10 cellular contexts compared by ENCODE assay signal in the genomic region with DNA sequence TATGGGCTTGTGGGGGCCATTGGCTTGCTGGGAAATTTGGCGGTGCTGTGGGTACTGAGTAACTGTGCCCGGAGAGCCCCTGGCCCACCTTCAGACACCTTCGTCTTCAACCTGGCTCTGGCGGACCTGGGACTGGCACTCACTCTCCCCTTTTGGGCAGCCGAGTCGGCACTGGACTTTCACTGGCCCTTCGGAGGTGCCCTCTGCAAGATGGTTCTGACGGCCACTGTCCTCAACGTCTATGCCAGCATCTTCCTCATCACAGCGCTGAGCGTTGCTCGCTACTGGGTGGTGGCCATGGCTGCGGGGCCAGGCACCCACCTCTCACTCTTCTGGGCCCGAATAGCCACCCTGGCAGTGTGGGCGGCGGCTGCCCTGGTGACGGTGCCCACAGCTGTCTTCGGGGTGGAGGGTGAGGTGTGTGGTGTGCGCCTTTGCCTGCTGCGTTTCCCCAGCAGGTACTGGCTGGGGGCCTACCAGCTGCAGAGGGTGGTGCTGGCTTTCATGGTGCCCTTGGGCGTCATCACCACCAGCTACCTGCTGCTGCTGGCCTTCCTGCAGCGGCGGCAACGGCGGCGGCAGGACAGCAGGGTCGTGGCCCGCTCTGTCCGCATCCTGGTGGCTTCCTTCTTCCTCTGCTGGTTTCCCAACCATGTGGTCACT. TPM values are rescaled to one million over a fixed set of nuclear protein-coding genes. Genes with fewer than 3 reads are reported as not detected.
A peak's percentile ranks its signal among the peaks of the same experiment; 100 is the strongest.
DNase-seq lines count a peak whose midpoint lies in the region; ATAC-seq and TF ChIP-seq lines count a peak whose summit lies in the region.
"Had no signal": no experiment of that assay in that cellular context is flagged by ENCODE, and none has a peak within 500 bp of the region (broad histone marks: within the 10 kb centered on the region; RNA-seq: fewer than 3 reads in every experiment).

No MANE protein-coding gene starts in this region.

- in situ Hi-C loops in GM13977 (cut with MboI; ENCODE audit: low pct_unique_long_range_greater_than_20kb, low sequenced_read_pairs, unreplicated experiment), result no loop called here

- H3K36me3 Mint-ChIP-seq in activated T-helper 1 cell treated with anti-CD3 and anti-CD28 coated beads, Interleukin-12 subunit alpha, Interleukin-12 subunit beta, Interleukin-2, Interleukin-4 antibody, amounts not matched to agents 30 ng/mL and 10 ng/mL and 1 ng/mL, durations not matched to agents 14 hours and 24 hours and 36 hours (ENCODE audit: low read depth), result peaks cover 20% of the 10 kb centered on the region
- no peaks in the 10 kb centered on the region for H3K36me3 Mint-ChIP-seq in type B pancreatic cell

- H3K27ac Mint-ChIP-seq in activated T-helper 1 cell treated with anti-CD3 and anti-CD28 coated beads, Interleukin-12 subunit alpha, Interleukin-12 subunit beta, Interleukin-2, Interleukin-4 antibody, amounts not matched to agents 30 ng/mL and 10 ng/mL and 1 ng/mL, durations not matched to agents 14 hours and 24 hours and 36 hours, result peak overlapping the region; percentile 88
- H3K27ac Mint-ChIP-seq in type B pancreatic cell, result peak overlapping the region; percentile 74

- ATAC-seq in heart right ventricle, result peak in 2 of 8 donors; percentile 1 to 32
- ATAC-seq in left colon, result peak; percentile 38
- no peak for ATAC-seq in GM18909 (IDR thresholded peaks at IDR 0.05; ENCODE audit: poor library complexity, unreplicated experiment)
- ATAC-seq in GM18858 (IDR thresholded peaks at IDR 0.05; ENCODE audit: unreplicated experiment), result no peak

- no peak overlapping the region for H3K4me3 Mint-ChIP-seq in activated T-helper 1 cell treated with anti-CD3 and anti-CD28 coated beads, Interleukin-12 subunit alpha, Interleukin-12 subunit beta, Interleukin-2, Interleukin-4 antibody, amounts not matched to agents 30 ng/mL and 10 ng/mL and 1 ng/mL, durations not matched to agents 14 hours and 24 hours and 36 hours
- peak overlapping the region; percentile 28 for H3K4me3 Mint-ChIP-seq in type B pancreatic cell

- no peaks in the 10 kb centered on the region for H3K9me3 ChIP-seq in heart right ventricle

- H3K9me3 Mint-ChIP-seq in activated T-helper 1 cell treated with anti-CD3 and anti-CD28 coated beads, Interleukin-12 subunit alpha, Interleukin-12 subunit beta, Interleukin-2, Interleukin-4 antibody, amounts not matched to agents 30 ng/mL and 10 ng/mL and 1 ng/mL, durations not matched to agents 14 hours and 24 hours and 36 hours, result no peaks in the 10 kb centered on the region
- no peaks in the 10 kb centered on the region for H3K9me3 Mint-ChIP-seq in type B pancreatic cell

- intact Hi-C loops in heart right ventricle (cut with DNase I), result loop anchor here in 6 of 10 donors (5.0 kb wide), 3 partner anchors 35 to 45 kb away; partner anchors contain the start of gene ARHGEF2 (in 4 of the 6)
- intact Hi-C loops in cardiac septum (cut with DNase I), result loop anchor here (2.0 kb wide), 1 partner anchor 19 kb away; no protein-coding TSS in a partner anchor
- intact Hi-C loops in activated T-helper 1 cell treated with anti-CD3 and anti-CD28 coated beads, Interleukin-12 subunit alpha, Interleukin-12 subunit beta, Interleukin-2, Interleukin-4 antibody, amounts not matched to agents 30 ng/mL and 10 ng/mL and 1 ng/mL, durations not matched to agents 14 hours and 24 hours and 36 hours (cut with micrococcal nuclease), result no loop called here
- intact Hi-C loops in left colon (cut with DNase I, micrococcal nuclease), result no loop called here

- H3K27me3 ChIP-seq in heart right ventricle, result no peaks in the 10 kb centered on the region

- peaks cover 32 to 87% (median 60%) of the 10 kb centered on the region in 9 donors for H3K4me1 ChIP-seq in heart right ventricle

- no peaks in the 10 kb centered on the region for H3K27me3 Mint-ChIP-seq in activated T-helper 1 cell treated with anti-CD3 and anti-CD28 coated beads, Interleukin-12 subunit alpha, Interleukin-12 subunit beta, Interleukin-2, Interleukin-4 antibody, amounts not matched to agents 30 ng/mL and 10 ng/mL and 1 ng/mL, durations not matched to agents 14 hours and 24 hours and 36 hours (ENCODE audit: insufficient read depth)
- no peaks in the 10 kb centered on the region for H3K27me3 Mint-ChIP-seq in type B pancreatic cell

- H3K27ac ChIP-seq in heart right ventricle, result peak overlapping the region; percentile 46 to 96 (median 85)

- H3K36me3 ChIP-seq in heart right ventricle, result peaks cover 0 to 17% (median 4%) of the 10 kb centered on the region in 9 donors

- peaks cover 55% of the 10 kb centered on the region for H3K4me1 Mint-ChIP-seq in activated T-helper 1 cell treated with anti-CD3 and anti-CD28 coated beads, Interleukin-12 subunit alpha, Interleukin-12 subunit beta, Interleukin-2, Interleukin-4 antibody, amounts not matched to agents 30 ng/mL and 10 ng/mL and 1 ng/mL, durations not matched to agents 14 hours and 24 hours and 36 hours (ENCODE audit: low read depth)
- H3K4me1 Mint-ChIP-seq in type B pancreatic cell (ENCODE audit: unreplicated experiment), result peaks cover 33% of the 10 kb centered on the region

- DNase-seq in heart right ventricle (no peak), cardiac septum (ENCODE audit: low spot score) (no peak), left colon (peak; percentile 47 to 55), type B pancreatic cell (ENCODE audit: extremely low spot score, unreplicated experiment) (no peak), GM13977 (ENCODE audit: low spot score) (no peak)
- no peak for DNase-seq in activated T-helper 1 cell treated with anti-CD3 and anti-CD28 coated beads, Interleukin-12 subunit alpha, Interleukin-12 subunit beta, Interleukin-2, Interleukin-4 antibody, amounts not matched to agents 30 ng/mL and 10 ng/mL and 1 ng/mL, durations not matched to agents 14 hours and 24 hours and 36 hours (ENCODE audit: low spot score)

- H3K4me3 ChIP-seq in heart right ventricle, result peak overlapping the region in 1 of 10 donors; percentile 14

- TF ChIP-seq CTCF in heart right ventricle (IDR thresholded peaks at IDR 0.05), result no peak
- TF ChIP-seq CTCF in type B pancreatic cell (conservative IDR thresholded peaks at IDR 0.05), result no peak
- no peak for TF ChIP-seq CTCF in GM13977 (IDR thresholded peaks at IDR 0.05; ENCODE audit: extremely low read depth, insufficient read depth, missing control alignments)

- WGBS in heart right ventricle, 2 donors, result 78 to 85% methylated on average over 29 of the region's 29 CpGs

RNA-seq across cellular contexts. Expression of gene RXFP4, which starts 0.5 kb away (rescaled TPM):
- total RNA-seq in heart right ventricle (not detected), cardiac septum (not detected), left colon (1 to 10 TPM; 5.2 to 5.6 TPM), type B pancreatic cell (ENCODE audit: low replicate concordance) (not detected in 2 replicates)
- polyA plus RNA-seq in heart right ventricle, result under 1 TPM in 1 of 2 donors, not detected in 1; 0.04 TPM
- total RNA-seq in activated T-helper 1 cell treated with anti-CD3 and anti-CD28 coated beads, Interleukin-12 subunit alpha, Interleukin-12 subunit beta, Interleukin-2, Interleukin-4 antibody, amounts not matched to agents 30 ng/mL and 10 ng/mL and 1 ng/mL, durations not matched to agents 14 hours and 24 hours and 36 hours, result 0.16 TPM in 1 of 2 replicates, not detected in the other
- total RNA-seq: LHCN-M2, liver had no signal
- polyA plus RNA-seq: liver had no signal

RNA-seq across cellular contexts. Expression of gene KHDC4, which starts 7.8 kb away (rescaled TPM):
- total RNA-seq in heart right ventricle (10 to 100 TPM; 17.6 to 30.3 (median 22.0) TPM), cardiac septum (26.8 TPM), left colon (10 to 100 TPM; 45.6 to 54.1 TPM), type B pancreatic cell (ENCODE audit: low replicate concordance) (42.5 and 57.8 TPM in 2 replicates)
- polyA plus RNA-seq in heart right ventricle, result 10 to 100 TPM; 14.3 to 33.8 TPM
- total RNA-seq in activated T-helper 1 cell treated with anti-CD3 and anti-CD28 coated beads, Interleukin-12 subunit alpha, Interleukin-12 subunit beta, Interleukin-2, Interleukin-4 antibody, amounts not matched to agents 30 ng/mL and 10 ng/mL and 1 ng/mL, durations not matched to agents 14 hours and 24 hours and 36 hours, result 80.1 and 81.8 TPM in 2 replicates

RNA-seq across cellular contexts. Expression of gene RIT1, which starts 30.8 kb away (rescaled TPM):
- 10 to 100 TPM; 12.8 to 32.3 (median 21.9) TPM for total RNA-seq in heart right ventricle
- 10 to 100 TPM; 11.5 to 17.0 TPM for polyA plus RNA-seq in heart right ventricle
- 26.2 TPM for total RNA-seq in cardiac septum
- total RNA-seq in activated T-helper 1 cell treated with anti-CD3 and anti-CD28 coated beads, Interleukin-12 subunit alpha, Interleukin-12 subunit beta, Interleukin-2, Interleukin-4 antibody, amounts not matched to agents 30 ng/mL and 10 ng/mL and 1 ng/mL, durations not matched to agents 14 hours and 24 hours and 36 hours, result 20.2 and 22.3 TPM in 2 replicates
- 10 to 100 TPM; 21.5 to 26.3 TPM for total RNA-seq in left colon
- 35.3 and 45.4 TPM in 2 replicates for total RNA-seq in type B pancreatic cell (ENCODE audit: low replicate concordance)

RNA-seq across cellular contexts. Expression of gene ARHGEF2, which starts 36.4 kb away (rescaled TPM):
- total RNA-seq in heart right ventricle (10 to 100 TPM; 48.6 to 79.8 (median 58.2) TPM), cardiac septum (95.9 TPM), left colon (100 to 1,000 TPM in 1 of 2 donors, 10 to 100 TPM in 1; 99.3 to 103 TPM), type B pancreatic cell (ENCODE audit: low replicate concordance) (46.4 and 80.6 TPM in 2 replicates)
- 10 to 100 TPM; 22.7 to 38.0 TPM for polyA plus RNA-seq in heart right ventricle
- total RNA-seq in activated T-helper 1 cell treated with anti-CD3 and anti-CD28 coated beads, Interleukin-12 subunit alpha, Interleukin-12 subunit beta, Interleukin-2, Interleukin-4 antibody, amounts not matched to agents 30 ng/mL and 10 ng/mL and 1 ng/mL, durations not matched to agents 14 hours and 24 hours and 36 hours, result 221 and 222 TPM in 2 replicates

Comparison
In these comparisons a context has a peak if more than half of its experiments do, and no peak if none do; other contexts are left out.
1. DNase-seq: peak in left colon (2 of 2); none in heart right ventricle (0 of 2), cardiac septum (single experiment), activated T-helper 1 cell treated with anti-CD3 and anti-CD28 coated beads, Interleukin-12 subunit alpha, Interleukin-12 subunit beta, Interleukin-2, Interleukin-4 antibody, amounts not matched to agents 30 ng/mL and 10 ng/mL and 1 ng/mL, durations not matched to agents 14 hours and 24 hours and 36 hours (single experiment), type B pancreatic cell (single experiment) and GM13977 (single experiment).
2. intact Hi-C loops: an anchor here in heart right ventricle (5.0 kb wide) and cardiac septum (2.0 kb wide); none called in activated T-helper 1 cell treated with anti-CD3 and anti-CD28 coated beads, Interleukin-12 subunit alpha, Interleukin-12 subunit beta, Interleukin-2, Interleukin-4 antibody, amounts not matched to agents 30 ng/mL and 10 ng/mL and 1 ng/mL, durations not matched to agents 14 hours and 24 hours and 36 hours and left colon.